ENCODE assay signal across 1 cellular context in the genomic region with DNA sequence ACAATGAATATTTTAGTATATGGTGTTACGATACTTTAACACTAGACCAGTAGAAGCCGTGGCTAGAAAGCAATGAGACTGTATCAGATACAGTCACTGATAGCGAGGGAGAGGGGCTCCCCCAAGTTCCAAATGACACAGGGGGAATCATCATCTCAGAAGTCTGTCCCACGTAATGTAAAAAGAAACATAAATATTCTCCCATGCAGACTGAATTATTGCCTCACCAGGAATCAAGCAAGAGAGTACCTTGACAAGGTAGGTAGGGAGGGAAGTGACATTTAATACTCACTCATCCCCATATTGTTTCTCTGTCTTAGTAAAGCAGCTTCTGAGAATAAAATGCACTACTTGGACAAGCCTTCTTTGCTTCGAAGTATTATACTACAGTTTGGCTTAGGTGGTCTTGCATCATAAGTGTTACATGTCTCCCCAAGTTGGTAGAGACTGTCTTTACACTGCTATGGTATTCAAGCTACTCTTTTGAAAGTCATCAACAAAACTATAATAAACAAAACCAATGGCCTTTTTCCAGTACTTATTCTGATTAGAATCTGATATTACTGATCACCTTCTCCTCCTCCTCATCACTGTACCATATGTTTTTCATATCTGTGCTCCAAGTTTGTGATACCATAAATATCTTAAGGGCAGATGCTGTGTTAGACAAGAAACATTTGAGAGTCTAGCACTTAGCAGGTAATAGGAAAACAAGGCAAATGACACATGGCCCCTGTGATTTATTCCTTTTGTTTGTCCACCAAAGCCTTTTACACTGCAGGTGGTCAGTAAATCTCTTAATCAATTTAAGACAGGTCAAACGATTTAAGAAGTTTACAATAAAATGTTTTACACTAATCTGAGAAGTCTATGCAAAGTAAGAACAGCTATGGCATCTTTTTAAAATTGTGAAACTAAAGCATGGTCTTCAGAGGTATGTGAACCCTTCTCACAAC.
TF ChIP-seq lines count a peak whose summit lies in the region.

No MANE protein-coding gene starts in this region.

TF ChIP-seq in HepG2, 621 proteins besides CTCF, POLR2A, EP300 and RAD21:
- TF ChIP-seq NBN (conservative IDR thresholded peaks at IDR 0.05) = no peak
- no peak for TF ChIP-seq ZNF234 (CRISPR knock-in tag; conservative IDR thresholded peaks at IDR 0.05)
- no peak for TF ChIP-seq CAMTA2 (CRISPR knock-in tag; IDR thresholded peaks at IDR 0.05; ENCODE audit: borderline replicate concordance)
- TF ChIP-seq STAT5B (CRISPR knock-in tag; IDR thresholded peaks at IDR 0.05) = no peak
- TF ChIP-seq ZNF24 (IDR thresholded peaks at IDR 0.05) = no peak
- no peak for TF ChIP-seq ZNF34 (CRISPR knock-in tag; IDR thresholded peaks at IDR 0.05; ENCODE audit: borderline replicate concordance)
- TF ChIP-seq ZNF75D (CRISPR knock-in tag; IDR thresholded peaks at IDR 0.05; ENCODE audit: borderline replicate concordance) = no peak
- no peak for TF ChIP-seq ATF1 (CRISPR knock-in tag; IDR thresholded peaks at IDR 0.05)
- no peak for TF ChIP-seq HNRNPUL1 (IDR thresholded peaks at IDR 0.05; ENCODE audit: low read depth, low read length)
- TF ChIP-seq ZBTB20 (CRISPR knock-in tag; IDR thresholded peaks at IDR 0.05; ENCODE audit: borderline replicate concordance, low read depth) = no peak
- TF ChIP-seq SMYD3 (CRISPR knock-in tag; IDR thresholded peaks at IDR 0.05) = 0 out of 2 replicates have a peak, but pooled peaks have one; percentile 72
- TF ChIP-seq RBFOX2 (IDR thresholded peaks at IDR 0.05; ENCODE audit: low read depth, low read length) = 0 out of 2 replicates have a peak, but pooled peaks have one; percentile 18
- no peak for TF ChIP-seq PLRG1 (conservative IDR thresholded peaks at IDR 0.05)
- no peak for TF ChIP-seq ZNF672 (CRISPR knock-in tag; IDR thresholded peaks at IDR 0.05)
- no peak for TF ChIP-seq ZNF879 (CRISPR knock-in tag; IDR thresholded peaks at IDR 0.05)
- no peak for TF ChIP-seq MAFF (IDR thresholded peaks at IDR 0.05; ENCODE audit: low read depth, low read length)
- no peak for TF ChIP-seq SRSF9 (IDR thresholded peaks at IDR 0.05; ENCODE audit: borderline replicate concordance, insufficient read depth, low read depth, low read length, poor library complexity, severe bottlenecking)
- TF ChIP-seq TOPORS (CRISPR knock-in tag; IDR thresholded peaks at IDR 0.05) = no peak
- TF ChIP-seq ZNF556 (CRISPR knock-in tag; IDR thresholded peaks at IDR 0.05; ENCODE audit: borderline replicate concordance) = no peak
- no peak for TF ChIP-seq HMG20B (CRISPR knock-in tag; conservative IDR thresholded peaks at IDR 0.05)
- TF ChIP-seq MLX (CRISPR knock-in tag; IDR thresholded peaks at IDR 0.05) = no peak
- no peak for TF ChIP-seq ZBTB38 (CRISPR knock-in tag; IDR thresholded peaks at IDR 0.05)
- TF ChIP-seq ZNF17 (CRISPR knock-in tag; IDR thresholded peaks at IDR 0.05) = no peak
- peak; percentile 22; the same call in 1 of the 2 replicates for TF ChIP-seq SAP130 (CRISPR knock-in tag; IDR thresholded peaks at IDR 0.05; ENCODE audit: low read depth)
- TF ChIP-seq, protein P1, sequence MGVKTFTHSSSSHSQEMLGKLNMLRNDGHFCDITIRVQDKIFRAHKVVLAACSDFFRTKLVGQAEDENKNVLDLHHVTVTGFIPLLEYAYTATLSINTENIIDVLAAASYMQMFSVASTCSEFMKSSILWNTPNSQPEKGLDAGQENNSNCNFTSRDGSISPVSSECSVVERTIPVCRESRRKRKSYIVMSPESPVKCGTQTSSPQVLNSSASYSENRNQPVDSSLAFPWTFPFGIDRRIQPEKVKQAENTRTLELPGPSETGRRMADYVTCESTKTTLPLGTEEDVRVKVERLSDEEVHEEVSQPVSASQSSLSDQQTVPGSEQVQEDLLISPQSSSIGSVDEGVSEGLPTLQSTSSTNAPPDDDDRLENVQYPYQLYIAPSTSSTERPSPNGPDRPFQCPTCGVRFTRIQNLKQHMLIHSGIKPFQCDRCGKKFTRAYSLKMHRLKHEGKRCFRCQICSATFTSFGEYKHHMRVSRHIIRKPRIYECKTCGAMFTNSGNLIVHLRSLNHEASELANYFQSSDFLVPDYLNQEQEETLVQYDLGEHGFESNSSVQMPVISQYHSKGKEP (CRISPR knock-in tag; IDR thresholded peaks at IDR 0.05) = no peak
- TF ChIP-seq, protein P2, sequence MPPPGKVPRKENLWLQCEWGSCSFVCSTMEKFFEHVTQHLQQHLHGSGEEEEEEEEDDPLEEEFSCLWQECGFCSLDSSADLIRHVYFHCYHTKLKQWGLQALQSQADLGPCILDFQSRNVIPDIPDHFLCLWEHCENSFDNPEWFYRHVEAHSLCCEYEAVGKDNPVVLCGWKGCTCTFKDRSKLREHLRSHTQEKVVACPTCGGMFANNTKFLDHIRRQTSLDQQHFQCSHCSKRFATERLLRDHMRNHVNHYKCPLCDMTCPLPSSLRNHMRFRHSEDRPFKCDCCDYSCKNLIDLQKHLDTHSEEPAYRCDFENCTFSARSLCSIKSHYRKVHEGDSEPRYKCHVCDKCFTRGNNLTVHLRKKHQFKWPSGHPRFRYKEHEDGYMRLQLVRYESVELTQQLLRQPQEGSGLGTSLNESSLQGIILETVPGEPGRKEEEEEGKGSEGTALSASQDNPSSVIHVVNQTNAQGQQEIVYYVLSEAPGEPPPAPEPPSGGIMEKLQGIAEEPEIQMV (CRISPR knock-in tag; IDR thresholded peaks at IDR 0.05; ENCODE audit: low read depth) = no peak
- no peak for TF ChIP-seq ZNF780A (CRISPR knock-in tag; IDR thresholded peaks at IDR 0.05)
- TF ChIP-seq RXRB (CRISPR knock-in tag; IDR thresholded peaks at IDR 0.05; ENCODE audit: borderline replicate concordance) = 0 out of 2 replicates have a peak, but pooled peaks have one; percentile 13
- no peak for TF ChIP-seq MAFG (CRISPR knock-in tag; IDR thresholded peaks at IDR 0.05)
- TF ChIP-seq MYC (CRISPR knock-in tag; IDR thresholded peaks at IDR 0.05; ENCODE audit: borderline replicate concordance) = no peak
- no peak for TF ChIP-seq KDM2A (CRISPR knock-in tag; IDR thresholded peaks at IDR 0.05; ENCODE audit: borderline replicate concordance, low read depth)
- TF ChIP-seq CERS6 (CRISPR knock-in tag; IDR thresholded peaks at IDR 0.05) = no peak
- TF ChIP-seq HNF1B (CRISPR knock-in tag; IDR thresholded peaks at IDR 0.05) = no peak
- no peak for TF ChIP-seq REL (CRISPR knock-in tag; conservative IDR thresholded peaks at IDR 0.05)
- TF ChIP-seq RBAK (CRISPR knock-in tag; IDR thresholded peaks at IDR 0.05) = no peak
- TF ChIP-seq ZNF678 (CRISPR knock-in tag; IDR thresholded peaks at IDR 0.05) = no peak
- no peak for TF ChIP-seq MED13 (CRISPR knock-in tag; IDR thresholded peaks at IDR 0.05)
- TF ChIP-seq ELF1 (CRISPR knock-in tag; IDR thresholded peaks at IDR 0.05) = no peak
- TF ChIP-seq GATAD2A (CRISPR knock-in tag; IDR thresholded peaks at IDR 0.05) = 0 out of 2 replicates have a peak, but pooled peaks have one; percentile 12
- TF ChIP-seq SNAPC5 (CRISPR knock-in tag; IDR thresholded peaks at IDR 0.05; ENCODE audit: borderline replicate concordance) = 0 out of 2 replicates have a peak, but pooled peaks have one; percentile 68
- TF ChIP-seq, protein P3, sequence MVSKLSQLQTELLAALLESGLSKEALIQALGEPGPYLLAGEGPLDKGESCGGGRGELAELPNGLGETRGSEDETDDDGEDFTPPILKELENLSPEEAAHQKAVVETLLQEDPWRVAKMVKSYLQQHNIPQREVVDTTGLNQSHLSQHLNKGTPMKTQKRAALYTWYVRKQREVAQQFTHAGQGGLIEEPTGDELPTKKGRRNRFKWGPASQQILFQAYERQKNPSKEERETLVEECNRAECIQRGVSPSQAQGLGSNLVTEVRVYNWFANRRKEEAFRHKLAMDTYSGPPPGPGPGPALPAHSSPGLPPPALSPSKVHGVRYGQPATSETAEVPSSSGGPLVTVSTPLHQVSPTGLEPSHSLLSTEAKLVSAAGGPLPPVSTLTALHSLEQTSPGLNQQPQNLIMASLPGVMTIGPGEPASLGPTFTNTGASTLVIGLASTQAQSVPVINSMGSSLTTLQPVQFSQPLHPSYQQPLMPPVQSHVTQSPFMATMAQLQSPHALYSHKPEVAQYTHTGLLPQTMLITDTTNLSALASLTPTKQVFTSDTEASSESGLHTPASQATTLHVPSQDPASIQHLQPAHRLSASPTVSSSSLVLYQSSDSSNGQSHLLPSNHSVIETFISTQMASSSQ (IDR thresholded peaks at IDR 0.05; ENCODE audit: low read depth) = no peak
- TF ChIP-seq, protein P3 (CRISPR knock-in tag; IDR thresholded peaks at IDR 0.05; ENCODE audit: borderline replicate concordance) = no peak
- TF ChIP-seq POGZ (CRISPR knock-in tag; IDR thresholded peaks at IDR 0.05) = no peak
TF ChIP-seq in HepG2: peak in this region for 6.
